Comparison of ENCODE assay signal across 19 cellular contexts in genomic region chr20:7136886-7137285, GRCh38.
A peak's percentile ranks its signal among the peaks of the same experiment; 100 is the strongest.
DNase-seq lines count a peak whose midpoint lies in the region; ATAC-seq, FAIRE-seq and TF ChIP-seq lines count a peak whose summit lies in the region.
"Had no signal": no experiment of that assay in that cellular context is flagged by ENCODE, and none has a peak within 500 bp of the region (broad histone marks: within the 10 kb centered on the region; RNA-seq: fewer than 3 reads in every experiment).

No MANE protein-coding gene starts in this region.

- H3K4me3 ChIP-seq in bronchial epithelial cell (ENCODE audit: low read depth, low read length), result no peak overlapping the region
- H3K4me3 ChIP-seq in HAP-1, result no peak overlapping the region
- H3K4me3 ChIP-seq: GM23248 had no signal

- peak; percentile 58 for DNase-seq in bronchial epithelial cell (ENCODE audit: low read depth)
- DNase-seq in activated CD4-positive, alpha-beta memory T cell treated with anti-CD3 and anti-CD28 coated beads, Interleukin-2, amount 10 ng/mL, durations not matched to agents 7 days and 5 days, result no peak
- DNase-seq in HAP-1 (ENCODE audit: low spot score in 2 of 2), result no peak
- no peak for DNase-seq in NCI-H82 (lab: John Stamatoyannopoulos, UW)
- DNase-seq: BE2C; C1 segment of cervical spinal cord; CD4-positive, CD25-positive, alpha-beta regulatory T cell; CD8-positive, alpha-beta memory T cell; COR-L47; GM23248; HCEC 1CT; KBM-7 had no signal

- POLR2A ChIA-PET in activated CD4-positive, alpha-beta memory T cell treated with anti-CD3 and anti-CD28 coated beads, Interleukin-2, amount 10 ng/mL, durations not matched to agents 7 days and 5 days (lab: Charles Lee), result no interaction called here

- H3K36me3 ChIP-seq in bronchial epithelial cell (ENCODE audit: control insufficient read depth, insufficient read depth, low read length) (no peaks in the 10 kb centered on the region), HAP-1 (replicated peaks) (no peaks in the 10 kb centered on the region)
- H3K36me3 ChIP-seq: BE2C had no signal

- H3K4me1 Mint-ChIP-seq in activated CD4-positive, alpha-beta memory T cell treated with anti-CD3 and anti-CD28 coated beads, Interleukin-2, amount 10 ng/mL, durations not matched to agents 7 days and 5 days, result no peaks in the 10 kb centered on the region
- H3K4me1 Mint-ChIP-seq: CD4-positive, CD25-positive, alpha-beta regulatory T cell; CD8-positive, alpha-beta memory T cell; IgD-negative memory B cell had no signal

- no peak for TF ChIP-seq CTCF in bronchial epithelial cell (IDR thresholded peaks at IDR 0.05; ENCODE audit: insufficient read depth, low read length, severe bottlenecking)

- H3K9me3 Mint-ChIP-seq in activated CD4-positive, alpha-beta memory T cell treated with anti-CD3 and anti-CD28 coated beads, Interleukin-2, amount 10 ng/mL, durations not matched to agents 7 days and 5 days, result peaks cover 6% of the 10 kb centered on the region

- H3K27me3 ChIP-seq in bronchial epithelial cell (ENCODE audit: control insufficient read depth, insufficient read depth, low read length) (no peaks in the 10 kb centered on the region), HAP-1 (ENCODE audit: low read depth) (no peaks in the 10 kb centered on the region)
- H3K27me3 ChIP-seq: BE2C had no signal

- no peaks in the 10 kb centered on the region for H3K4me1 ChIP-seq in HAP-1
- H3K4me1 ChIP-seq: BE2C had no signal

- ATAC-seq in GM19463 (IDR thresholded peaks at IDR 0.05; ENCODE audit: unreplicated experiment) (peak; percentile 26), HG03354 (IDR thresholded peaks at IDR 0.05; ENCODE audit: poor library complexity, severe bottlenecking, unreplicated experiment) (peak; percentile 41)
- ATAC-seq: HepG2 had no signal

- no peak for FAIRE-seq in bronchial epithelial cell (lab: Jason Lieb, UNC)
- FAIRE-seq: G401.6, GM12892, GM18507, HepG2 had no signal

- in situ Hi-C loops in HAP-1 (cut with MboI; ENCODE audit: low sequenced_read_pairs), result no loop called here

- no peaks in the 10 kb centered on the region for H3K27me3 Mint-ChIP-seq in activated CD4-positive, alpha-beta memory T cell treated with anti-CD3 and anti-CD28 coated beads, Interleukin-2, amount 10 ng/mL, durations not matched to agents 7 days and 5 days
- H3K27me3 Mint-ChIP-seq: CD4-positive, CD25-positive, alpha-beta regulatory T cell; CD8-positive, alpha-beta memory T cell; IgD-negative memory B cell had no signal

- no peak overlapping the region for H3K27ac Mint-ChIP-seq in activated CD4-positive, alpha-beta memory T cell treated with anti-CD3 and anti-CD28 coated beads, Interleukin-2, amount 10 ng/mL, durations not matched to agents 7 days and 5 days
- H3K27ac Mint-ChIP-seq: CD4-positive, CD25-positive, alpha-beta regulatory T cell; CD8-positive, alpha-beta memory T cell; IgD-negative memory B cell had no signal

- H3K36me3 Mint-ChIP-seq in activated CD4-positive, alpha-beta memory T cell treated with anti-CD3 and anti-CD28 coated beads, Interleukin-2, amount 10 ng/mL, durations not matched to agents 7 days and 5 days (ENCODE audit: low read depth), result no peaks in the 10 kb centered on the region
- H3K36me3 Mint-ChIP-seq: CD4-positive, CD25-positive, alpha-beta regulatory T cell; CD8-positive, alpha-beta memory T cell; IgD-negative memory B cell had no signal

- H3K9me3 ChIP-seq in HAP-1, result no peaks in the 10 kb centered on the region
- H3K9me3 ChIP-seq: BE2C had no signal

- CTCF ChIA-PET in activated CD4-positive, alpha-beta memory T cell treated with anti-CD3 and anti-CD28 coated beads, Interleukin-2, amount 10 ng/mL, durations not matched to agents 7 days and 5 days (lab: Charles Lee), result no interaction called here

- H3K4me3 Mint-ChIP-seq in activated CD4-positive, alpha-beta memory T cell treated with anti-CD3 and anti-CD28 coated beads, Interleukin-2, amount 10 ng/mL, durations not matched to agents 7 days and 5 days, result no peak overlapping the region
- H3K4me3 Mint-ChIP-seq: CD4-positive, CD25-positive, alpha-beta regulatory T cell; CD8-positive, alpha-beta memory T cell; IgD-negative memory B cell had no signal
